ENCODE assay signal across 35 cellular contexts in the genomic region with DNA sequence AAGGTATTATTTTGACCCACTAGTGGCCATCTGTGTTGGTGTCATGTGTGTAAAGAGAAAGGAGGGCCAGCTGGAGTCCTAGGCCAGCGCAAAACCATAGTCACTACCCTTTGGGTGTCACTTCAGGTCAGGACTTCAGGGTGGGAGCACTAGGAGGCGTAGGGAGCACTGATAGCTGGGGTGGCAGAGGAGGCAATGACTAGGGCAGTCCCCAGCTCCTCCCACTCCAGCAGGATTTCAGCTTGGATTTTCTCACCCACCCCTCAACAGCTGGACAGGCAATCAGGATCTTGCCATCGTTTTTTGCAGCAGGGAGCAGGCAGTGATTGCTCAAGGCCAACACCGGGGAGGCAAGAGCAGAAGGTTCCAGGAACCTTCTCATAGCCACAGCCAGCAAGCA. TPM values are rescaled to one million over a fixed set of nuclear protein-coding genes. Genes with fewer than 3 reads are reported as not detected.
"Had no signal": no experiment of that assay in that cellular context is flagged by ENCODE, and none has a peak within 500 bp of the region (broad histone marks: within the 10 kb centered on the region; RNA-seq: fewer than 3 reads in every experiment).

No MANE protein-coding gene starts in this region.

- FAIRE-seq: endothelial cell of umbilical vein, keratinocyte, pancreas had no signal

- H3K4me3 ChIP-seq: ascending aorta, coronary artery, gastroesophageal sphincter, pancreas, prostate gland, sigmoid colon, smooth muscle cell, suprapubic skin, tibial artery, upper lobe of right lung had no signal

- H3K9me3 ChIP-seq: ascending aorta, gastroesophageal sphincter, pancreas, prostate gland, sigmoid colon, suprapubic skin, tibial artery, upper lobe of right lung had no signal

- ATAC-seq: effector memory CD8-positive, alpha-beta T cell; gastroesophageal sphincter; left cardiac atrium; naive thymus-derived CD8-positive, alpha-beta T cell; pancreas; upper lobe of right lung had no signal

- H3K27me3 ChIP-seq: ascending aorta, pancreas, upper lobe of right lung had no signal

- H3K36me3 ChIP-seq: ascending aorta, gastroesophageal sphincter, pancreas, prostate gland, sigmoid colon, suprapubic skin, tibial artery, upper lobe of right lung had no signal

- H3K4me1 ChIP-seq: prostate gland, suprapubic skin had no signal

- H3K27ac ChIP-seq: ascending aorta, coronary artery, gastroesophageal sphincter, pancreas, prostate gland, sigmoid colon, suprapubic skin, tibial artery, upper lobe of right lung had no signal

- H3K4me2 ChIP-seq: smooth muscle cell had no signal

- DNase-seq: activated B cell treated with CpG ODN at 0.5 μM for 24 hours; activated CD4-positive, alpha-beta T cell treated with anti-CD3 and anti-CD28 coated beads for 4 hours; activated CD4-positive, alpha-beta T cell treated with anti-CD3 and anti-CD28 coated beads, Interleukin-2, amount 50 U/mL, for 48 hours; activated CD8-positive, alpha-beta memory T cell treated with anti-CD3 and anti-CD28 coated beads for 24 hours; activated CD8-positive, alpha-beta memory T cell treated with anti-CD3 and anti-CD28 coated beads, Interleukin-2, amount 50 U/mL, for 4 hours; activated gamma-delta T cell; activated naive CD4-positive, alpha-beta T cell treated with anti-CD3 and anti-CD28 coated beads, Interleukin-2, amount 10 ng/mL, durations not matched to agents 7 days and 5 days; activated naive CD8-positive, alpha-beta T cell treated with anti-CD3 and anti-CD28 coated beads, Interleukin-2, amount 10 ng/mL, durations not matched to agents 7 days and 5 days; activated T-cell treated with anti-CD3 and anti-CD28 coated beads, Interleukin-2, amount 50 U/mL, for 1 hour; effector memory CD8-positive, alpha-beta T cell; head of caudate nucleus; hippocampal formation; left cardiac atrium; naive thymus-derived CD8-positive, alpha-beta T cell; nucleus accumbens; pancreas; retina; sigmoid colon; stimulated activated CD4-positive, alpha-beta T cell treated with anti-CD3 and anti-CD28 coated beads, Interleukin-1b, Interleukin-23, amount 100 ng/mL, for 48 hours; stimulated activated CD4-positive, alpha-beta T cell treated with anti-CD3 and anti-CD28 coated beads, Interleukin-4, amount 100 ng/mL, for 4 hours; stimulated activated CD8-positive, alpha-beta memory T cell treated with anti-CD3 and anti-CD28 coated beads, Interleukin-4, amount 100 ng/mL, for 48 hours; stimulated activated naive CD4-positive, alpha-beta T cell; T-helper 2 cell; tibial artery; upper lobe of right lung had no signal

RNA-seq across cellular contexts. Expression of gene HLA-DOA, which starts 4.2 kb away (rescaled TPM):
- total RNA-seq: endothelial cell of umbilical vein, fibroblast of lung, fibroblast of villous mesenchyme had no signal
- polyA plus RNA-seq: endothelial cell of umbilical vein, fibroblast of lung, keratinocyte, smooth muscle cell had no signal

RNA-seq across cellular contexts. Expression of gene HLA-DPA1, which starts 59.8 kb away (rescaled TPM):
- total RNA-seq: endothelial cell of umbilical vein had no signal
